In the genomic region with DNA sequence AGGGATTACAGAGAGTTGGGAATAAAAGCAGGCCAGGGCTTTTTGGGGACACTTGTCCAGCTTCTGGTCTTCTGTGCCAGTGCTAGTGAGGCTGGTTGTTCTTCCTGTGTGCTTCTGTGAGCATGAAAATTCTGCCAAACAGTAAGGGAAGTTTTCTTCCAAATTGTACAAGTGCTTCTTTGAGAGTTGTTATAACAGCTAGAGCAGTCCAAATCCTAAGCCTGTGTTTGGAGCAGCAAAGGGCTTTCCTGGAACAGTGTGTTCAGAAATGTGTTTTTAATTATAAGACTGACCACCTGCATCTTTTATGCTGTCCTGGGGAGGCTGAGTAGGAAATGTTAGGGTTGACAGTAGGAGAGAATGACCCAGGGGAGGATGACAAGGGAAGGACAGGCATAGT, we compare ENCODE assay signal across 12 cellular contexts.
"Had no signal": no experiment of that assay in that cellular context is flagged by ENCODE, and none has a peak within 500 bp of the region (broad histone marks: within the 10 kb centered on the region; RNA-seq: fewer than 3 reads in every experiment).

No MANE protein-coding gene starts in this region.

- H3K4me1 ChIP-seq: lower lobe of right lung had no signal

- H3K9me3 ChIP-seq: lower lobe of right lung had no signal

- H3K27me3 ChIP-seq: brain microvascular endothelial cell, dorsolateral prefrontal cortex had no signal

- DNase-seq: activated CD4-positive, alpha-beta T cell treated with anti-CD3 and anti-CD28 coated beads, Interleukin-2, amount 50 U/mL, for 4 hours; activated CD4-positive, CD25-positive, alpha-beta regulatory T cell treated with anti-CD3 and anti-CD28 coated beads, Interleukin-2, amount 50 U/mL, for 72 hours; activated naive CD4-positive, alpha-beta T cell treated with Interleukin-2 at 50 U/mL for 16 hours; brain microvascular endothelial cell; dorsolateral prefrontal cortex; endodermal cell; erythroblast; lower lobe of right lung; stimulated activated CD4-positive, alpha-beta T cell treated with anti-CD3 and anti-CD28 coated beads, Interleukin-4, amount 100 ng/mL, for 1 hour; stimulated activated CD8-positive, alpha-beta memory T cell treated with anti-CD3 and anti-CD28 coated beads, Interleukin-4, amount 100 ng/mL, for 48 hours; stimulated activated naive CD8-positive, alpha-beta T cell treated with anti-CD3 and anti-CD28 coated beads, Interleukin-15, Interleukin-2, amounts not matched to agents 100 U/mL and 50 U/mL, for 24 hours had no signal

- ATAC-seq: activated T-helper 17 cell treated with anti-CD3 and anti-CD28 coated beads, Interleukin-2, amount 50 U/mL, for 72 hours; lower lobe of right lung; stimulated activated naive CD8-positive, alpha-beta T cell treated with anti-CD3 and anti-CD28 coated beads, Interleukin-15, Interleukin-2, amounts not matched to agents 100 U/mL and 50 U/mL, for 24 hours had no signal

- H3K4me3 ChIP-seq: dorsolateral prefrontal cortex, lower lobe of right lung had no signal

- H3K36me3 ChIP-seq: brain microvascular endothelial cell, lower lobe of right lung had no signal
